3 cellular contexts compared by ENCODE assay signal in genomic region chr11:7591107-7591894, GRCh38.
TF ChIP-seq lines count a peak whose summit lies in the region.

No MANE protein-coding gene starts in this region.

TF ChIP-seq in liver, 16 proteins besides CTCF, POLR2A, EP300 and RAD21:
- TF ChIP-seq ATF3 (IDR thresholded peaks at IDR 0.05) (no peak), ZBTB33 (IDR thresholded peaks at IDR 0.05) (no peak), NR2F2 (IDR thresholded peaks at IDR 0.05) (no peak), REST (IDR thresholded peaks at IDR 0.05) (no peak), FOXA2 (IDR thresholded peaks at IDR 0.05) (no peak), GABPA (IDR thresholded peaks at IDR 0.05 in 1 of 2, conservative IDR thresholded peaks at IDR 0.05 in 1 of 2) (no peak), SP1 (IDR thresholded peaks at IDR 0.05) (no peak), FOXA1 (IDR thresholded peaks at IDR 0.05) (no peak), RXRA (IDR thresholded peaks at IDR 0.05) (no peak), EGR1 (IDR thresholded peaks at IDR 0.05; ENCODE audit: low read depth in 2 of 2) (no peak), HNF4G (IDR thresholded peaks at IDR 0.05) (no peak), HNF4A (conservative IDR thresholded peaks at IDR 0.05) (no peak), MAX (IDR thresholded peaks at IDR 0.05) (no peak), TAF1 (conservative IDR thresholded peaks at IDR 0.05) (no peak)

TF ChIP-seq in HepG2, 621 proteins besides CTCF, POLR2A, EP300 and RAD21:
- TF ChIP-seq KLF15 (CRISPR knock-in tag; IDR thresholded peaks at IDR 0.05; ENCODE audit: borderline replicate concordance) (no peak), ZNF816 (CRISPR knock-in tag; IDR thresholded peaks at IDR 0.05; ENCODE audit: borderline replicate concordance) (no peak)

TF ChIP-seq in H1, 55 proteins besides CTCF, POLR2A, EP300 and RAD21:
- TF ChIP-seq JUND (IDR thresholded peaks at IDR 0.05; ENCODE audit: low read length) = no peak
- TF ChIP-seq TBP (IDR thresholded peaks at IDR 0.05; ENCODE audit: low read depth, low read length) = no peak
- TF ChIP-seq CBX5 (IDR thresholded peaks at IDR 0.05; ENCODE audit: low read depth, low read length) = no peak
- no peak for TF ChIP-seq NANOG (IDR thresholded peaks at IDR 0.05; ENCODE audit: insufficient read depth, low read depth, low read length, poor library complexity, severe bottlenecking)
- TF ChIP-seq CHD1 (IDR thresholded peaks at IDR 0.05; ENCODE audit: low read depth, low read length) = no peak
- TF ChIP-seq SIN3A (conservative IDR thresholded peaks at IDR 0.05 in 1 of 2, IDR thresholded peaks at IDR 0.05 in 1 of 2; ENCODE audit: low read depth in 1 of 2, low read length in 2 of 2) = no peak
- TF ChIP-seq SRF (IDR thresholded peaks at IDR 0.05; ENCODE audit: low read depth, low read length) = no peak
- no peak for TF ChIP-seq CHD7 (IDR thresholded peaks at IDR 0.05; ENCODE audit: insufficient replicate concordance, low read length)
- no peak for TF ChIP-seq SP4 (IDR thresholded peaks at IDR 0.05; ENCODE audit: low read length)
- no peak for TF ChIP-seq TCF12 (IDR thresholded peaks at IDR 0.05; ENCODE audit: low read depth, low read length)
- no peak for TF ChIP-seq MAX (IDR thresholded peaks at IDR 0.05)
- TF ChIP-seq SIRT6 (IDR thresholded peaks at IDR 0.05; ENCODE audit: low read length) = no peak
- TF ChIP-seq BCL11A (IDR thresholded peaks at IDR 0.05; ENCODE audit: low read depth in 2 of 2, low read length in 2 of 2) = no peak
- TF ChIP-seq TAF7 (optimal IDR thresholded peaks at IDR 0.05; ENCODE audit: borderline replicate concordance, low read depth, low read length) = no peak
- TF ChIP-seq HDAC2 (IDR thresholded peaks at IDR 0.05; ENCODE audit: borderline replicate concordance in 1 of 2, low read depth in 2 of 2, low read length in 2 of 2) = no peak
- TF ChIP-seq JUN (IDR thresholded peaks at IDR 0.05; ENCODE audit: low read depth, low read length) = no peak
- no peak for TF ChIP-seq RBBP5 (IDR thresholded peaks at IDR 0.05; ENCODE audit: borderline replicate concordance, low read depth, low read length)
- no peak for TF ChIP-seq CTBP2 (IDR thresholded peaks at IDR 0.05; ENCODE audit: borderline replicate concordance, insufficient read depth, insufficient read length, low read length)
